19 cellular contexts compared by ENCODE assay signal in genomic region chr18:6021341-6022088, GRCh38.
A peak's percentile ranks its signal among the peaks of the same experiment; 100 is the strongest.
DNase-seq lines count a peak whose midpoint lies in the region; ATAC-seq, FAIRE-seq and TF ChIP-seq lines count a peak whose summit lies in the region.
"Had no signal": no experiment of that assay in that cellular context is flagged by ENCODE, and none has a peak within 500 bp of the region (broad histone marks: within the 10 kb centered on the region; RNA-seq: fewer than 3 reads in every experiment).

No MANE protein-coding gene starts in this region.

- H3K79me1 ChIP-seq in H1 (ENCODE audit: low read depth, low read length): no peaks in the 10 kb centered on the region

- no peak overlapping the region for H3K23ac ChIP-seq in H1 (ENCODE audit: insufficient read length)

- no peak overlapping the region for H3K56ac ChIP-seq in H1 (replicated peaks; ENCODE audit: insufficient read length, low read depth, low read length)

- no peak overlapping the region for H4K8ac ChIP-seq in H1 (ENCODE audit: extremely low read depth, insufficient read depth, low read length)

- no peak overlapping the region for H4K91ac ChIP-seq in H1 (replicated peaks; ENCODE audit: insufficient read length, low read length)

- H2AK5ac ChIP-seq in H1 (ENCODE audit: low read depth, low read length): no peak overlapping the region

- H3K23me2 ChIP-seq in H1 (ENCODE audit: low read depth, low read length): no peaks in the 10 kb centered on the region

- no peak overlapping the region for H2BK15ac ChIP-seq in H1 (ENCODE audit: low read length)

- WGBS in H1 (ENCODE audit: extremely low coverage in 1 of 2, insufficient coverage in 1 of 2, insufficient read length in 1 of 2, insufficient replicate concordance in 2 of 2, low coverage in 1 of 2, low lambda C conversion rate in 2 of 2, missing lambda C conversion rate in 1 of 2), 2 experiments: 79% methylated on average over 12 of the region's 12 CpGs; no CpG with 5 or more reads in 1 of the 2 experiments

- no peak overlapping the region for H2BK5ac ChIP-seq in H1 (ENCODE audit: low read depth, low read length)

- H3K27ac ChIP-seq in HL-60 (replicated peaks): no peak overlapping the region
- H3K27ac ChIP-seq in H1 (ENCODE audit: low read depth, low read length): no peak overlapping the region
- H3K27ac ChIP-seq: prostate gland had no signal

- no peak overlapping the region for H3K18ac ChIP-seq in H1 (ENCODE audit: extremely low read depth, low read length)

- no peak overlapping the region for H2AFZ ChIP-seq in H1 (ENCODE audit: low read length)

- 0 out of 2 replicates have a peak overlapping the region, but pooled peaks have one; percentile 6 for H2BK20ac ChIP-seq in H1 (ENCODE audit: low read length)

- no peak overlapping the region for H2BK120ac ChIP-seq in H1 (replicated peaks; ENCODE audit: low read depth, low read length)

- H3K79me2 ChIP-seq in H1 (ENCODE audit: control insufficient read depth in 1 of 2, insufficient read depth in 2 of 2, low read length in 2 of 2): no peaks in the 10 kb centered on the region

- TF ChIP-seq EP300 in H1 (IDR thresholded peaks at IDR 0.05; ENCODE audit: borderline replicate concordance in 1 of 2, low read depth in 2 of 2, low read length in 2 of 2): no peak

- POLR2A ChIA-PET in H1 (lab: Charles Lee; ENCODE audit: partially characterized antibody): no interaction called here

- H3K14ac ChIP-seq in H1 (ENCODE audit: insufficient read length): no peak overlapping the region

- H3K4ac ChIP-seq in H1 (replicated peaks; ENCODE audit: insufficient read length, low read depth, low read length): no peak overlapping the region

- no peaks in the 10 kb centered on the region for H4K20me1 ChIP-seq in H1 (replicated peaks in 1 of 2; ENCODE audit: control insufficient read depth in 1 of 2, insufficient read depth in 2 of 2, low read length in 2 of 2)

- H3K27me3 ChIP-seq in HL-60 (ENCODE audit: insufficient read depth, poor library complexity, severe bottlenecking) (no peaks in the 10 kb centered on the region), H1 (replicated peaks in 1 of 4; ENCODE audit: control insufficient read depth in 3 of 4, extremely low read depth in 1 of 4, insufficient read depth in 3 of 4, low read length in 3 of 4) (peaks cover 0 to 2% (median 0%) of the 10 kb centered on the region in 4 experiments; a peak in 1 of 7 replicates)

- TF ChIP-seq POLR2A in H1 (IDR thresholded peaks at IDR 0.05; ENCODE audit: control extremely low read depth in 1 of 2, low read depth in 2 of 2, low read length in 2 of 2): no peak

- ATAC-seq in HG02610 (IDR thresholded peaks at IDR 0.05; ENCODE audit: unreplicated experiment) (peak; percentile 37), HG03521 (IDR thresholded peaks at IDR 0.05; ENCODE audit: unreplicated experiment) (no peak)
- ATAC-seq: left lobe of liver; stimulated activated effector memory CD8-positive, alpha-beta T cell treated with anti-CD3 and anti-CD28 coated beads, Interleukin-12 subunit alpha, Interleukin-12 subunit beta, amount 100 ng/mL, for 72 hours had no signal

- no peak overlapping the region for H2BK12ac ChIP-seq in H1 (ENCODE audit: low read depth, low read length)

- no peak overlapping the region; the same call in 1 of the 2 replicates for H3K4me3 ChIP-seq in HL-60 (replicated peaks; ENCODE audit: insufficient read depth, low read length)
- no peak overlapping the region for H3K4me3 ChIP-seq in H1 (ENCODE audit: extremely low read depth in 1 of 4, insufficient read depth in 2 of 4, low read depth in 3 of 4, low read length in 4 of 4)
- H3K4me3 ChIP-seq: prostate gland had no signal

- FAIRE-seq in H1 (lab: Jason Lieb, UNC): no peak
- FAIRE-seq: G401.6 had no signal

- no peaks in the 10 kb centered on the region for H3K36me3 ChIP-seq in H1 (ENCODE audit: control insufficient read depth in 2 of 4, insufficient read depth in 4 of 4, low read length in 3 of 4)
- H3K36me3 ChIP-seq: prostate gland had no signal

- H3K4me2 ChIP-seq in H1 (ENCODE audit: insufficient read depth in 1 of 2, low read depth in 2 of 2, low read length in 2 of 2): no peak overlapping the region; a peak in 1 of 4 replicates

- H3K9ac ChIP-seq in H1 (replicated peaks in 1 of 4; ENCODE audit: extremely low read depth in 1 of 4, low read depth in 3 of 4, low read length in 3 of 4): no peak overlapping the region

- no peak overlapping the region for H4K5ac ChIP-seq in H1 (ENCODE audit: insufficient read length, low read depth, low read length)

- no peak for TF ChIP-seq RAD21 in H1 (IDR thresholded peaks at IDR 0.05 in 1 of 2, conservative IDR thresholded peaks at IDR 0.05 in 1 of 2; ENCODE audit: low read depth in 2 of 2, low read length in 2 of 2)

- CTCF ChIA-PET in H1 (lab: Charles Lee; ENCODE audit: partially characterized antibody): interaction anchor here (1.0 kb wide), 1 partner anchor 50 kb away, joined by 3 read pairs; no protein-coding TSS in a partner anchor

- TF ChIP-seq CTCF in HL-60 (IDR thresholded peaks at IDR 0.05; ENCODE audit: insufficient read depth, low read length) (no peak), H1 (IDR thresholded peaks at IDR 0.05; ENCODE audit: control extremely low read depth in 1 of 3, insufficient read depth in 1 of 3, low read depth in 1 of 3, low read length in 3 of 3) (no peak)

- DNase-seq in EH (ENCODE audit: low read depth): peak; percentile 3
- peak; percentile 44 to 90 for DNase-seq in HL-60 (ENCODE audit: low read depth in 1 of 2, low spot score in 1 of 2)
- no peak for DNase-seq in H1 (ENCODE audit: low read depth in 1 of 2, low spot score in 2 of 2)
- DNase-seq in SIG-M5 (lab: John Stamatoyannopoulos, UW): no peak
- DNase-seq in stimulated activated CD4-positive, alpha-beta T cell treated with anti-CD3 and anti-CD28 coated beads, Interleukin-4, amount 100 ng/mL, for 4 hours: no peak
- no peak for DNase-seq in NCI-H1930 (lab: John Stamatoyannopoulos, UW)
- DNase-seq: activated CD4-positive, alpha-beta T cell treated with anti-CD3 and anti-CD28 coated beads, Interleukin-2, amount 10 ng/mL, durations not matched to agents 7 days and 5 days; activated CD8-positive, alpha-beta memory T cell treated with anti-CD3 and anti-CD28 coated beads, Interleukin-2, amount 50 U/mL, for 4 hours; activated naive CD8-positive, alpha-beta T cell treated with anti-CD3 and anti-CD28 coated beads, Interleukin-2, amount 10 ng/mL, durations not matched to agents 7 days and 5 days; CD4-positive, alpha-beta T cell; glutamatergic neuron; NCI-H1436 treated with DMSO at 0.1 percent for 48 hours; NCI-H69 had no signal

- peaks cover 0 to 3% (median 0%) of the 10 kb centered on the region in 4 experiments; a peak in 1 of 7 replicates for H3K4me1 ChIP-seq in H1 (replicated peaks in 1 of 4; ENCODE audit: control insufficient read depth in 3 of 4, insufficient read depth in 4 of 4, low read length in 3 of 4)
- H3K4me1 ChIP-seq: prostate gland had no signal

- H3K9me3 ChIP-seq in H1 (ENCODE audit: insufficient read depth in 2 of 2, low read depth in 1 of 2, low read length in 1 of 2): no peaks in the 10 kb centered on the region
- H3K9me3 ChIP-seq: prostate gland had no signal

TF ChIP-seq in H1, 55 proteins besides CTCF, POLR2A, EP300 and RAD21:
- no peak for TF ChIP-seq CTBP2 (IDR thresholded peaks at IDR 0.05; ENCODE audit: borderline replicate concordance, insufficient read depth, insufficient read length, low read length)
- no peak for TF ChIP-seq POLR2AphosphoS5 (IDR thresholded peaks at IDR 0.05; ENCODE audit: low read depth, low read length)
- TF ChIP-seq ZNF274 (IDR thresholded peaks at IDR 0.05; ENCODE audit: borderline replicate concordance, extremely low read depth, low read length): no peak
- no peak for TF ChIP-seq TAF1 (IDR thresholded peaks at IDR 0.05; ENCODE audit: low read depth, low read length)
- TF ChIP-seq SP4 (IDR thresholded peaks at IDR 0.05; ENCODE audit: low read length): no peak
- no peak for TF ChIP-seq EGR1 (IDR thresholded peaks at IDR 0.05; ENCODE audit: borderline replicate concordance, low read depth, low read length)
- TF ChIP-seq RFX5 (IDR thresholded peaks at IDR 0.05; ENCODE audit: borderline replicate concordance, low read depth, low read length): no peak
- no peak for TF ChIP-seq JUN (IDR thresholded peaks at IDR 0.05; ENCODE audit: low read depth, low read length)
- TF ChIP-seq CBX5 (IDR thresholded peaks at IDR 0.05; ENCODE audit: low read depth, low read length): no peak

Comparison
In these comparisons a context has a peak if more than half of its experiments do, and no peak if none do; other contexts are left out.
1. DNase-seq: peak in EH (single experiment) and HL-60 (2 of 2); none in H1 (0 of 2), SIG-M5 (single experiment), stimulated activated CD4-positive, alpha-beta T cell treated with anti-CD3 and anti-CD28 coated beads, Interleukin-4, amount 100 ng/mL, for 4 hours (0 of 2) and NCI-H1930 (0 of 2).